ENCODE assay signal across 1 cellular context in the genomic region with DNA sequence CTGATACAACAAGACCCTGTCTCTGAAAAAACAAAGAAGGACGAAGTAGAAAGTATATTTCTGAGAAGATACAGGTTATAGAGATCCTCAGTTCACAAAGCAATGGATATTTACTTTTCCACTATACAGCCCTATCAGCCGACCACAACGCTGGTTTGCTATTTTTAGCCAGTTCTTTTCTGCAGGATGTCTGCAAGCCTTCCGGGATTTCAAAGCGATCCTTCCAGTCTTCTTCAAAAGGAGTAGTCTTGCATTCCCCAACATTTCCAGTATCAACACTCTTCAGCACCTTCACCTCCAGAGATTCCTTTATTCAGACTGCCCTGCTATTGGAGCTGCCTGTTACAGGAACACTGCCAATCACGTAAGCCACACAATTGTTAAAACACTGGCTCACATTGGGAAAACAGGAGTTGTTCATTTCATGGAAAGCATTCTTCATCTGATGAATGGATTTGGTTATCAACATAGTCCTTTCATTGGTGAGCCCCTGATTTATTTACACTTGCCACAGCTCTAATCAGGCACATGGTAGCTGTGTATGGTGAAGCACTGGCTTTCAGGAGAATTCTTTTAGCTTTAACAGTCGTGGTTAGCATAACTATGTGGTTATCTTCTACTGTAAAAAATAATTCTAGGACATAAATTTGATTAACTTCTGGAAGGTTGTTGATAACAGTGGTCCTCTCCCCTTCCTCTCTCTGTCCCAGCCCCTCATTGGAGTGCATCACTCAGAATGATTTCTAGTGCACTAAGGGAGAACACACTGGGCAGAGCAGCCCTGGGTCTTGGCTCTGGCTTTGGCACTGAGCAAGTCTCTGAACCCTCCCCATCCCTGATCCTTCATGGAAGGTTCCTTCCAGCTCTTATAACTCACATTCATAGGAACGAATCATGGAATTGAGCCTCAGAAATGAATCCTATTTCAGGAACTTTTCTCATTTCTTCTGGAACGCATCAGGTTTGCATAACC.
TF ChIP-seq lines count a peak whose summit lies in the region.

No MANE protein-coding gene starts in this region.

TF ChIP-seq in GM23338, 12 proteins besides CTCF, POLR2A, EP300 and RAD21:
- TF ChIP-seq, protein P1, sequence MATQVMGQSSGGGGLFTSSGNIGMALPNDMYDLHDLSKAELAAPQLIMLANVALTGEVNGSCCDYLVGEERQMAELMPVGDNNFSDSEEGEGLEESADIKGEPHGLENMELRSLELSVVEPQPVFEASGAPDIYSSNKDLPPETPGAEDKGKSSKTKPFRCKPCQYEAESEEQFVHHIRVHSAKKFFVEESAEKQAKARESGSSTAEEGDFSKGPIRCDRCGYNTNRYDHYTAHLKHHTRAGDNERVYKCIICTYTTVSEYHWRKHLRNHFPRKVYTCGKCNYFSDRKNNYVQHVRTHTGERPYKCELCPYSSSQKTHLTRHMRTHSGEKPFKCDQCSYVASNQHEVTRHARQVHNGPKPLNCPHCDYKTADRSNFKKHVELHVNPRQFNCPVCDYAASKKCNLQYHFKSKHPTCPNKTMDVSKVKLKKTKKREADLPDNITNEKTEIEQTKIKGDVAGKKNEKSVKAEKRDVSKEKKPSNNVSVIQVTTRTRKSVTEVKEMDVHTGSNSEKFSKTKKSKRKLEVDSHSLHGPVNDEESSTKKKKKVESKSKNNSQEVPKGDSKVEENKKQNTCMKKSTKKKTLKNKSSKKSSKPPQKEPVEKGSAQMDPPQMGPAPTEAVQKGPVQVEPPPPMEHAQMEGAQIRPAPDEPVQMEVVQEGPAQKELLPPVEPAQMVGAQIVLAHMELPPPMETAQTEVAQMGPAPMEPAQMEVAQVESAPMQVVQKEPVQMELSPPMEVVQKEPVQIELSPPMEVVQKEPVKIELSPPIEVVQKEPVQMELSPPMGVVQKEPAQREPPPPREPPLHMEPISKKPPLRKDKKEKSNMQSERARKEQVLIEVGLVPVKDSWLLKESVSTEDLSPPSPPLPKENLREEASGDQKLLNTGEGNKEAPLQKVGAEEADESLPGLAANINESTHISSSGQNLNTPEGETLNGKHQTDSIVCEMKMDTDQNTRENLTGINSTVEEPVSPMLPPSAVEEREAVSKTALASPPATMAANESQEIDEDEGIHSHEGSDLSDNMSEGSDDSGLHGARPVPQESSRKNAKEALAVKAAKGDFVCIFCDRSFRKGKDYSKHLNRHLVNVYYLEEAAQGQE (IDR thresholded peaks at IDR 0.05; ENCODE audit: unreplicated experiment), result no peak
- TF ChIP-seq ZNF114 (CRISPR knock-in tag; IDR thresholded peaks at IDR 0.05) (no peak), STAT1 (IDR thresholded peaks at IDR 0.05; ENCODE audit: unreplicated experiment) (no peak), NANOG (IDR thresholded peaks at IDR 0.05; ENCODE audit: borderline replicate concordance) (no peak), JUNB (IDR thresholded peaks at IDR 0.05; ENCODE audit: unreplicated experiment) (no peak)
- TF ChIP-seq, protein P2, sequence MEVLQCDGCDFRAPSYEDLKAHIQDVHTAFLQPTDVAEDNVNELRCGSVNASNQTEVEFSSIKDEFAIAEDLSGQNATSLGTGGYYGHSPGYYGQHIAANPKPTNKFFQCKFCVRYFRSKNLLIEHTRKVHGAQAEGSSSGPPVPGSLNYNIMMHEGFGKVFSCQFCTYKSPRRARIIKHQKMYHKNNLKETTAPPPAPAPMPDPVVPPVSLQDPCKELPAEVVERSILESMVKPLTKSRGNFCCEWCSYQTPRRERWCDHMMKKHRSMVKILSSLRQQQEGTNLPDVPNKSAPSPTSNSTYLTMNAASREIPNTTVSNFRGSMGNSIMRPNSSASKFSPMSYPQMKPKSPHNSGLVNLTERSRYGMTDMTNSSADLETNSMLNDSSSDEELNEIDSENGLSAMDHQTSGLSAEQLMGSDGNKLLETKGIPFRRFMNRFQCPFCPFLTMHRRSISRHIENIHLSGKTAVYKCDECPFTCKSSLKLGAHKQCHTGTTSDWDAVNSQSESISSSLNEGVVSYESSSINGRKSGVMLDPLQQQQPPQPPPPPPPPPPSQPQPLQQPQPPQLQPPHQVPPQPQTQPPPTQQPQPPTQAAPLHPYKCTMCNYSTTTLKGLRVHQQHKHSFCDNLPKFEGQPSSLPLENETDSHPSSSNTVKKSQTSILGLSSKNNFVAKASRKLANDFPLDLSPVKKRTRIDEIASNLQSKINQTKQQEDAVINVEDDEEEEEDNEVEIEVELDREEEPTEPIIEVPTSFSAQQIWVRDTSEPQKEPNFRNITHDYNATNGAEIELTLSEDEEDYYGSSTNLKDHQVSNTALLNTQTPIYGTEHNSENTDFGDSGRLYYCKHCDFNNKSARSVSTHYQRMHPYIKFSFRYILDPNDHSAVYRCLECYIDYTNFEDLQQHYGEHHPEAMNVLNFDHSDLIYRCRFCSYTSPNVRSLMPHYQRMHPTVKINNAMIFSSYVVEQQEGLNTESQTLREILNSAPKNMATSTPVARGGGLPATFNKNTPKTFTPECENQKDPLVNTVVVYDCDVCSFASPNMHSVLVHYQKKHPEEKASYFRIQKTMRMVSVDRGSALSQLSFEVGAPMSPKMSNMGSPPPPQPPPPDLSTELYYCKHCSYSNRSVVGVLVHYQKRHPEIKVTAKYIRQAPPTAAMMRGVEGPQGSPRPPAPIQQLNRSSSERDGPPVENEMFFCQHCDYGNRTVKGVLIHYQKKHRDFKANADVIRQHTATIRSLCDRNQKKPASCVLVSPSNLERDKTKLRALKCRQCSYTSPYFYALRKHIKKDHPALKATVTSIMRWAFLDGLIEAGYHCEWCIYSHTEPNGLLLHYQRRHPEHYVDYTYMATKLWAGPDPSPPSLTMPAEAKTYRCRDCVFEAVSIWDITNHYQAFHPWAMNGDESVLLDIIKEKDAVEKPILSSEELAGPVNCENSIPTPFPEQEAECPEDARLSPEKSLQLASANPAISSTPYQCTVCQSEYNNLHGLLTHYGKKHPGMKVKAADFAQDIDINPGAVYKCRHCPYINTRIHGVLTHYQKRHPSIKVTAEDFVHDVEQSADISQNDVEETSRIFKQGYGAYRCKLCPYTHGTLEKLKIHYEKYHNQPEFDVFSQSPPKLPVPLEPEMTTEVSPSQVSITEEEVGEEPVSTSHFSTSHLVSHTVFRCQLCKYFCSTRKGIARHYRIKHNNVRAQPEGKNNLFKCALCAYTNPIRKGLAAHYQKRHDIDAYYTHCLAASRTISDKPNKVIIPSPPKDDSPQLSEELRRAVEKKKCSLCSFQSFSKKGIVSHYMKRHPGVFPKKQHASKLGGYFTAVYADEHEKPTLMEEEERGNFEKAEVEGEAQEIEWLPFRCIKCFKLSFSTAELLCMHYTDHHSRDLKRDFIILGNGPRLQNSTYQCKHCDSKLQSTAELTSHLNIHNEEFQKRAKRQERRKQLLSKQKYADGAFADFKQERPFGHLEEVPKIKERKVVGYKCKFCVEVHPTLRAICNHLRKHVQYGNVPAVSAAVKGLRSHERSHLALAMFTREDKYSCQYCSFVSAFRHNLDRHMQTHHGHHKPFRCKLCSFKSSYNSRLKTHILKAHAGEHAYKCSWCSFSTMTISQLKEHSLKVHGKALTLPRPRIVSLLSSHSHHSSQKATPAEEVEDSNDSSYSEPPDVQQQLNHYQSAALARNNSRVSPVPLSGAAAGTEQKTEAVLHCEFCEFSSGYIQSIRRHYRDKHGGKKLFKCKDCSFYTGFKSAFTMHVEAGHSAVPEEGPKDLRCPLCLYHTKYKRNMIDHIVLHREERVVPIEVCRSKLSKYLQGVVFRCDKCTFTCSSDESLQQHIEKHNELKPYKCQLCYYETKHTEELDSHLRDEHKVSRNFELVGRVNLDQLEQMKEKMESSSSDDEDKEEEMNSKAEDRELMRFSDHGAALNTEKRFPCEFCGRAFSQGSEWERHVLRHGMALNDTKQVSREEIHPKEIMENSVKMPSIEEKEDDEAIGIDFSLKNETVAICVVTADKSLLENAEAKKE (CRISPR knock-in tag; IDR thresholded peaks at IDR 0.05), result no peak
